In genomic region chr4:94127707-94128328, GRCh38 we compare ENCODE assay signal across 8 cellular contexts.
A peak's percentile ranks its signal among the peaks of the same experiment; 100 is the strongest.
DNase-seq lines count a peak whose midpoint lies in the region; ATAC-seq, FAIRE-seq and TF ChIP-seq lines count a peak whose summit lies in the region.

No MANE protein-coding gene starts in this region.

- in situ Hi-C loops in SK-MEL-5 (cut with HindIII; ENCODE audit: low pct_unique_long_range_greater_than_20kb, low sequenced_read_pairs), result no loop called here

- peak; percentile 90 for ATAC-seq in GM18867 (IDR thresholded peaks at IDR 0.05; ENCODE audit: unreplicated experiment)
- ATAC-seq in HG03342 (IDR thresholded peaks at IDR 0.05; ENCODE audit: unreplicated experiment), result peak; percentile 86

- no peak overlapping the region for H3K4me3 ChIP-seq in BJ (ENCODE audit: low read depth, low read length)

- CTCF ChIA-PET in BJ (lab: Yijun Ruan, JAX), result interaction anchor here (0.6 to 3.2 kb wide), 2 partner anchors 12 to 337 kb away, joined by 3 to 14 read pairs; no protein-coding TSS in a partner anchor

- H3K36me3 ChIP-seq in BJ (ENCODE audit: control insufficient read depth, insufficient read depth, low read length), result no peaks in the 10 kb centered on the region

- TF ChIP-seq CTCF in BJ (IDR thresholded peaks at IDR 0.05; ENCODE audit: insufficient read depth, low read depth, low read length), result peak; percentile 63

- FAIRE-seq in urothelium cell line (lab: Jason Lieb, UNC), result no peak

- DNase-seq in BJ (ENCODE audit: low read depth) (no peak), SK-MEL-5 (ENCODE audit: low read depth, low spot score) (peak; percentile 56), glomerular visceral epithelial cell (ENCODE audit: extremely low spot score) (peak; percentile 32), urothelium cell line (ENCODE audit: low spot score) (peak; percentile 30), HK-2 (ENCODE audit: unreplicated experiment) (no peak)
- no peak for DNase-seq in activated CD4-positive, alpha-beta T cell treated with anti-CD3 and anti-CD28 coated beads, Interleukin-2, amount 50 U/mL, for 4 hours

- H3K27me3 ChIP-seq in BJ (ENCODE audit: control insufficient read depth, insufficient read depth, low read length), result no peaks in the 10 kb centered on the region

- POLR2A ChIA-PET in BJ (lab: Charles Lee), result no interaction called here

Comparison
In these comparisons a context has a peak if more than half of its experiments do, and no peak if none do; other contexts are left out.
1. DNase-seq: peak in SK-MEL-5 (single experiment), glomerular visceral epithelial cell (single experiment) and urothelium cell line (single experiment); none in BJ (single experiment), HK-2 (single experiment) and activated CD4-positive, alpha-beta T cell treated with anti-CD3 and anti-CD28 coated beads, Interleukin-2, amount 50 U/mL, for 4 hours (0 of 2).